Comparison of ENCODE assay signal across 25 cellular contexts in genomic region chr11:125261471-125262087, GRCh38.
DNase-seq lines count a peak whose midpoint lies in the region; ATAC-seq, FAIRE-seq and TF ChIP-seq lines count a peak whose summit lies in the region.
"Had no signal": no experiment of that assay in that cellular context is flagged by ENCODE, and none has a peak within 500 bp of the region (broad histone marks: within the 10 kb centered on the region; RNA-seq: fewer than 3 reads in every experiment).

No MANE protein-coding gene starts in this region.

- peak overlapping the region; percentile 23 for H3K27ac Mint-ChIP-seq in glutamatergic neuron (ENCODE audit: unreplicated experiment)
- H3K27ac Mint-ChIP-seq in neural crest cell (ENCODE audit: unreplicated experiment), result peak overlapping the region; percentile 95
- H3K27ac Mint-ChIP-seq: activated naive CD8-positive, alpha-beta T cell treated with anti-CD3 and anti-CD28 coated beads, Interleukin-2, amount 10 ng/mL, durations not matched to agents 7 days and 5 days; activated T-helper 2 cell treated with anti-CD3 and anti-CD28 coated beads, Interferon-gamma antibody, Interleukin-2, Interleukin-4, amounts not matched to agents 10 μg/mL and 5 μg/mL and 100 μg/mL, durations not matched to agents 14 hours and 24 hours and 36 hours; dendritic cell treated with granulocyte-macrophage colony-stimulating factor and Interleukin-4, amounts not matched to agents 40 ng/mL and 50 ng/mL, for 4 days; HFFc6; IgD-negative memory B cell; T-helper 17 cell had no signal

- TF ChIP-seq EP300 in HepG2 (IDR thresholded peaks at IDR 0.05; ENCODE audit: low read depth in 2 of 2, low read length in 2 of 2) (no peak), HepG2 (CRISPR knock-in tag; IDR thresholded peaks at IDR 0.05; ENCODE audit: borderline replicate concordance) (no peak), SK-N-SH (IDR thresholded peaks at IDR 0.05; ENCODE audit: borderline replicate concordance in 1 of 2, low read depth in 1 of 2, low read length in 1 of 2) (no peak)

- no peak for TF ChIP-seq POLR2A in HepG2 (IDR thresholded peaks at IDR 0.05; ENCODE audit: insufficient read depth in 1 of 2, low read depth in 2 of 2, low read length in 2 of 2)
- TF ChIP-seq POLR2A in right lobe of liver (IDR thresholded peaks at IDR 0.05), result no peak
- TF ChIP-seq POLR2A in GM12892 (IDR thresholded peaks at IDR 0.05; ENCODE audit: low read depth, low read length), result no peak

- intact Hi-C loops in HepG2 (cut with micrococcal nuclease; ENCODE audit: unreplicated experiment) (no loop called here), right lobe of liver (cut with DNase I) (no loop called here), upper lobe of right lung (cut with DNase I) (loop anchor here (10.0 kb wide), 1 partner anchor 83 kb away; no protein-coding TSS in a partner anchor)

- H3K4me1 Mint-ChIP-seq in glutamatergic neuron (ENCODE audit: low read depth, unreplicated experiment), result peaks cover 39% of the 10 kb centered on the region
- H3K4me1 Mint-ChIP-seq in neural crest cell, result peaks cover 70% of the 10 kb centered on the region
- H3K4me1 Mint-ChIP-seq: activated naive CD8-positive, alpha-beta T cell treated with anti-CD3 and anti-CD28 coated beads, Interleukin-2, amount 10 ng/mL, durations not matched to agents 7 days and 5 days had no signal

- FAIRE-seq in HepG2 (lab: Jason Lieb, UNC) (no peak), GM12892 (lab: Jason Lieb, UNC) (no peak)

- no peaks in the 10 kb centered on the region for H3K9me2 ChIP-seq in SK-N-SH

- peak overlapping the region; percentile 50; the same call in 1 of the 2 replicates for H3K4me2 ChIP-seq in HepG2 (ENCODE audit: low read depth, low read length)
- H3K4me2 ChIP-seq in SK-N-SH, result no peak overlapping the region

- H3K4me3 ChIP-seq in HepG2 (replicated peaks in 1 of 3; ENCODE audit: insufficient read depth in 1 of 3, low read depth in 2 of 3, low read length in 3 of 3), result no peak overlapping the region
- no peak overlapping the region for H3K4me3 ChIP-seq in right lobe of liver
- no peak overlapping the region for H3K4me3 ChIP-seq in upper lobe of right lung
- H3K4me3 ChIP-seq in SK-N-SH (ENCODE audit: low read depth in 2 of 2, low read length in 1 of 2), result no peak overlapping the region

- CTCF ChIA-PET in HepG2 (lab: Yijun Ruan, JAX; ENCODE audit: low intra/inter-chr PET ratio, low total read pairs) (no interaction called here), SK-N-SH (lab: Yijun Ruan, JAX) (interaction anchor here (1.3 kb wide), 1 partner anchor 10 kb away, joined by 5 read pairs; no protein-coding TSS in a partner anchor)

- H3F3A ChIP-seq in SK-N-SH (replicated peaks; ENCODE audit: insufficient read depth), result no peaks in the 10 kb centered on the region

- WGBS in HepG2 (ENCODE audit: low lambda C conversion rate), result 71% methylated on average over 5 of the region's 5 CpGs
- 36% methylated on average over 3 of the region's 5 CpGs for WGBS in right lobe of liver (ENCODE audit: insufficient coverage, low coverage, low lambda C conversion rate, missing lambda C conversion rate)
- 57% methylated on average over 5 of the region's 5 CpGs for WGBS in SK-N-SH (ENCODE audit: low lambda C conversion rate)

- H3K9me3 ChIP-seq in HepG2 (ENCODE audit: low read length) (no peaks in the 10 kb centered on the region), right lobe of liver (no peaks in the 10 kb centered on the region), upper lobe of right lung (no peaks in the 10 kb centered on the region), SK-N-SH (no peaks in the 10 kb centered on the region)
- H3K9me3 ChIP-seq: neutrophil had no signal

- H2AFZ ChIP-seq in HepG2 (ENCODE audit: low read length), result no peak overlapping the region
- H2AFZ ChIP-seq in SK-N-SH (ENCODE audit: low read depth), result no peak overlapping the region

- POLR2A ChIA-PET in HepG2 (lab: Yijun Ruan, JAX), result no interaction called here
- POLR2A ChIA-PET in SK-N-SH (lab: Yijun Ruan, JAX), result no interaction called here

- H3K4me3 Mint-ChIP-seq in glutamatergic neuron (ENCODE audit: unreplicated experiment) (no peak overlapping the region), neural crest cell (peak overlapping the region; percentile 29)
- H3K4me3 Mint-ChIP-seq: activated naive CD8-positive, alpha-beta T cell treated with anti-CD3 and anti-CD28 coated beads, Interleukin-2, amount 10 ng/mL, durations not matched to agents 7 days and 5 days; dendritic cell treated with granulocyte-macrophage colony-stimulating factor and Interleukin-4, amounts not matched to agents 40 ng/mL and 50 ng/mL, for 4 days; HFFc6; IgD-negative memory B cell; T-helper 17 cell had no signal

- in situ Hi-C loops in HepG2 (cut with HindIII; ENCODE audit: extremely low pct_ligation_motif_present, low pct_unique_long_range_greater_than_20kb), result no loop called here

- H3K27me3 Mint-ChIP-seq in glutamatergic neuron (ENCODE audit: unreplicated experiment) (peaks cover 14% of the 10 kb centered on the region), neural crest cell (ENCODE audit: low read depth) (peaks cover 21% of the 10 kb centered on the region)

- H3K9ac ChIP-seq in HepG2 (ENCODE audit: insufficient read depth, low read depth, low read length) (no peak overlapping the region), SK-N-SH (no peak overlapping the region)

- TF ChIP-seq CTCF in HepG2 (CRISPR knock-in tag; IDR thresholded peaks at IDR 0.05), result no peak
- no peak for TF ChIP-seq CTCF in right lobe of liver (IDR thresholded peaks at IDR 0.05)
- TF ChIP-seq CTCF in glutamatergic neuron (IDR thresholded peaks at IDR 0.05; ENCODE audit: partially characterized antibody, unreplicated experiment), result no peak
- TF ChIP-seq CTCF in neural crest cell (conservative IDR thresholded peaks at IDR 0.05), result no peak
- TF ChIP-seq CTCF in upper lobe of right lung (IDR thresholded peaks at IDR 0.05), result no peak
- TF ChIP-seq CTCF in SK-N-SH (IDR thresholded peaks at IDR 0.05), result no peak

- H3K79me2 ChIP-seq in HepG2 (ENCODE audit: insufficient read depth, low read length) (no peaks in the 10 kb centered on the region), SK-N-SH (ENCODE audit: insufficient read depth) (no peaks in the 10 kb centered on the region)

- H3K4me1 ChIP-seq in HepG2 (ENCODE audit: insufficient read depth, low read length), result peaks cover 36% of the 10 kb centered on the region
- no peaks in the 10 kb centered on the region for H3K4me1 ChIP-seq in right lobe of liver
- peaks cover 7% of the 10 kb centered on the region for H3K4me1 ChIP-seq in upper lobe of right lung
- H3K4me1 ChIP-seq in SK-N-SH (ENCODE audit: control insufficient read depth in 1 of 2, insufficient read depth in 2 of 2, low read depth in 1 of 2, low read length in 1 of 2), result peaks cover 0 to 14% of the 10 kb centered on the region in 2 experiments; a peak in 1 of 4 replicates
- H3K4me1 ChIP-seq: foreskin keratinocyte had no signal

- DNase-seq in HepG2 (ENCODE audit: low spot score) (no peak), right lobe of liver (no peak), glutamatergic neuron (no peak), neural crest cell (ENCODE audit: low read depth, low spot score) (no peak), upper lobe of right lung (no peak), GM12892 (ENCODE audit: insufficient read length) (no peak), SK-N-SH (no peak), medulla oblongata (ENCODE audit: extremely low spot score) (no peak)
- DNase-seq: activated CD8-positive, alpha-beta memory T cell treated with anti-CD3 and anti-CD28 coated beads, Interleukin-2, amount 50 U/mL, for 4 hours; activated naive CD8-positive, alpha-beta T cell treated with anti-CD3 and anti-CD28 coated beads, Interleukin-2, amount 10 ng/mL, durations not matched to agents 7 days and 5 days; COR-L47; DND-41; foreskin keratinocyte; HFFc6; NCI-H1436; NCI-H2171; NCI-H748 treated with DMSO at 0.1 percent for 48 hours; OCI-M1; SHP77 treated with DMSO at 0.1 percent for 48 hours; stimulated activated CD4-positive, alpha-beta T cell treated with anti-CD3 and anti-CD28 coated beads, Interleukin-15, amount 100 ng/mL, for 24 hours; T-helper 17 cell had no signal

- BruUV-seq in HepG2 (replicated peaks; lab: Mats Ljungman, UMichigan), result no TSS peak

- no peaks in the 10 kb centered on the region for H4K20me1 ChIP-seq in HepG2 (ENCODE audit: insufficient read depth, low read length)
- no peaks in the 10 kb centered on the region for H4K20me1 ChIP-seq in SK-N-SH (ENCODE audit: insufficient read depth)

- H3K9me3 Mint-ChIP-seq in glutamatergic neuron (ENCODE audit: unreplicated experiment) (peaks cover 8% of the 10 kb centered on the region), neural crest cell (no peaks in the 10 kb centered on the region)
- H3K9me3 Mint-ChIP-seq: activated naive CD8-positive, alpha-beta T cell treated with anti-CD3 and anti-CD28 coated beads, Interleukin-2, amount 10 ng/mL, durations not matched to agents 7 days and 5 days; activated T-helper 2 cell treated with anti-CD3 and anti-CD28 coated beads, Interferon-gamma antibody, Interleukin-2, Interleukin-4, amounts not matched to agents 10 μg/mL and 5 μg/mL and 100 μg/mL, durations not matched to agents 14 hours and 24 hours and 36 hours; dendritic cell treated with granulocyte-macrophage colony-stimulating factor and Interleukin-4, amounts not matched to agents 40 ng/mL and 50 ng/mL, for 4 days; HFFc6; IgD-negative memory B cell had no signal

- H3K36me3 ChIP-seq in HepG2 (replicated peaks in 1 of 2; ENCODE audit: control insufficient read depth in 1 of 2, insufficient read depth in 2 of 2, low read length in 2 of 2) (no peaks in the 10 kb centered on the region), right lobe of liver (no peaks in the 10 kb centered on the region), upper lobe of right lung (no peaks in the 10 kb centered on the region), SK-N-SH (replicated peaks in 1 of 2; ENCODE audit: control insufficient read depth in 1 of 2, insufficient read depth in 2 of 2, low read length in 1 of 2) (no peaks in the 10 kb centered on the region)
- H3K36me3 ChIP-seq: neutrophil had no signal

- ATAC-seq in HepG2 (no peak), right lobe of liver (no peak), upper lobe of right lung (no peak)
- ATAC-seq: foreskin keratinocyte, T-helper 17 cell had no signal

- H3K27ac ChIP-seq in HepG2 (ENCODE audit: extremely low read length, insufficient read depth, low read length) (no peak overlapping the region), right lobe of liver (no peak overlapping the region), upper lobe of right lung (peak overlapping the region; percentile 78), SK-N-SH (ENCODE audit: low read depth in 2 of 2, low read length in 1 of 2) (no peak overlapping the region)
- H3K27ac ChIP-seq: foreskin keratinocyte, neutrophil had no signal

- peaks cover 4 to 49% of the 10 kb centered on the region in 2 experiments; a peak in 4 of 5 replicates for H3K27me3 ChIP-seq in HepG2 (ENCODE audit: control insufficient read depth in 1 of 2, insufficient read depth in 2 of 2, low read length in 2 of 2)
- H3K27me3 ChIP-seq in right lobe of liver, result no peaks in the 10 kb centered on the region
- H3K27me3 ChIP-seq in upper lobe of right lung, result peaks cover 20% of the 10 kb centered on the region
- no peaks in the 10 kb centered on the region; the same call in 1 of the 2 replicates for H3K27me3 ChIP-seq in SK-N-SH (ENCODE audit: insufficient read depth)

- TF ChIP-seq RAD21 in HepG2 (CRISPR knock-in tag; IDR thresholded peaks at IDR 0.05), result no peak
- TF ChIP-seq RAD21 in SK-N-SH (IDR thresholded peaks at IDR 0.05; ENCODE audit: low read length), result no peak

- H3K36me3 Mint-ChIP-seq in glutamatergic neuron (ENCODE audit: unreplicated experiment) (no peaks in the 10 kb centered on the region), neural crest cell (ENCODE audit: low read depth) (no peaks in the 10 kb centered on the region)
- H3K36me3 Mint-ChIP-seq: activated naive CD8-positive, alpha-beta T cell treated with anti-CD3 and anti-CD28 coated beads, Interleukin-2, amount 10 ng/mL, durations not matched to agents 7 days and 5 days; IgD-negative memory B cell had no signal
